In the genomic region with DNA sequence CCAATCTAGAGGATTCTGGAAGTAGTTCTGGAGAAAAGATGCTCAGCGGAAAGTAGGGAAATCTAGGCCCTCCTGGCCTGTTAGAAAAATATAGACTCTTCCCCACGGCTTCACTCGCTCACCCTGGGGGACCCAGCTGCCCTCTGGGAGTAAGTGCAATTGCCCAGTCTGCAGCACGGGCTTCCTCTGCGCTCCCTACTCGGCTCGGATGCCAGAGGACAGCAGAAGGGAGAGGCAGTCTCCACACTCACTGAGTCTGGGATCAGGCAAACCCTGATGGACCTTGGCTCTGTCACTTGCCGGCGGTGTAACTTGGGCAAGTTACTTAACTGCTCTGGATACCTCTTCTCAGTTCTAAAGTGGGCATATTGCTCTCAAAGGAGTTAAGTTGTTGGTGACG, we compare ENCODE assay signal across 13 cellular contexts. TPM values are rescaled to one million over a fixed set of nuclear protein-coding genes. Genes with fewer than 3 reads are reported as not detected.
DNase-seq lines count a peak whose midpoint lies in the region; ATAC-seq and TF ChIP-seq lines count a peak whose summit lies in the region.
"Had no signal": no experiment of that assay in that cellular context is flagged by ENCODE, and none has a peak within 500 bp of the region (broad histone marks: within the 10 kb centered on the region; RNA-seq: fewer than 3 reads in every experiment).

No MANE protein-coding gene starts in this region.

- no peak overlapping the region for H4K8ac ChIP-seq in neuronal stem cell (ENCODE audit: low read depth, low read length)

- TF ChIP-seq CTCF in CD8-positive, alpha-beta T cell (IDR thresholded peaks at IDR 0.05): no peak
- no peak for TF ChIP-seq CTCF in right atrium auricular region (IDR thresholded peaks at IDR 0.05)

- peaks cover 28% of the 10 kb centered on the region for H3K4me1 Mint-ChIP-seq in CD8-positive, alpha-beta T cell (ENCODE audit: low read depth)

- POLR2A ChIA-PET in CD8-positive, alpha-beta T cell (lab: Charles Lee): no interaction called here

- H4K91ac ChIP-seq in neuronal stem cell (ENCODE audit: low read depth, low read length, poor library complexity): no peak overlapping the region

- no peaks in the 10 kb centered on the region for H3K9me3 ChIP-seq in CD8-positive, alpha-beta T cell (ENCODE audit: low read length)
- H3K9me3 ChIP-seq in NT2/D1 (ENCODE audit: insufficient read depth, low read length): no peaks in the 10 kb centered on the region
- H3K9me3 ChIP-seq in right atrium auricular region: no peaks in the 10 kb centered on the region
- H3K9me3 ChIP-seq in neuronal stem cell (replicated peaks in 1 of 2; ENCODE audit: control insufficient read depth in 2 of 2, insufficient read depth in 1 of 2, low read depth in 1 of 2, low read length in 2 of 2): no peaks in the 10 kb centered on the region

- no peak overlapping the region for H3K4me3 ChIP-seq in CD8-positive, alpha-beta T cell (ENCODE audit: low read depth, low read length)
- H3K4me3 ChIP-seq in NT2/D1 (ENCODE audit: insufficient read length, low read depth) (peak overlapping the region; percentile 66), right atrium auricular region (peak overlapping the region; percentile 47 to 58), neuronal stem cell (ENCODE audit: low read length in 2 of 2) (peak overlapping the region in 1 of 2 donors; percentile 70)
- H3K4me3 ChIP-seq: K562 had no signal

- H3K4me3 Mint-ChIP-seq in CD8-positive, alpha-beta T cell: peak overlapping the region; percentile 15

- H3K9me3 Mint-ChIP-seq in CD8-positive, alpha-beta T cell: no peaks in the 10 kb centered on the region

- peak overlapping the region; percentile 97 for H3K4me2 ChIP-seq in neuronal stem cell (ENCODE audit: insufficient read depth, low read length, poor library complexity, severe bottlenecking)

- no peak overlapping the region for H2AFZ ChIP-seq in neuronal stem cell (ENCODE audit: low read length)

- no peaks in the 10 kb centered on the region for H3K36me3 Mint-ChIP-seq in CD8-positive, alpha-beta T cell

- no peak overlapping the region for H3K23ac ChIP-seq in neuronal stem cell (ENCODE audit: low read depth, low read length, poor library complexity)

- H3K9ac ChIP-seq in NT2/D1 (ENCODE audit: insufficient read length, low read depth): peak overlapping the region; percentile 68
- peak overlapping the region; percentile 32 for H3K9ac ChIP-seq in neuronal stem cell (ENCODE audit: low read depth, low read length, poor library complexity)

- WGBS in neuronal stem cell (ENCODE audit: extremely low coverage in 2 of 2, insufficient read length in 2 of 2, insufficient replicate concordance in 1 of 2), 2 donors: no CpG with 5 or more reads among the region's 10 CpGs

- H3K18ac ChIP-seq in neuronal stem cell (ENCODE audit: low read length): peak overlapping the region; percentile 12

- peaks cover 19% of the 10 kb centered on the region for H3K27me3 ChIP-seq in CD8-positive, alpha-beta T cell (ENCODE audit: insufficient read depth, low read length)
- H3K27me3 ChIP-seq in NT2/D1 (ENCODE audit: insufficient read depth, insufficient read length): peaks cover 64% of the 10 kb centered on the region
- peaks cover 4 to 6% of the 10 kb centered on the region in 2 donors for H3K27me3 ChIP-seq in right atrium auricular region
- peaks cover 9 to 74% (median 54%) of the 10 kb centered on the region in 3 experiments for H3K27me3 ChIP-seq in neuronal stem cell (ENCODE audit: control insufficient read depth in 3 of 3, insufficient read depth in 3 of 3, low read depth in 1 of 3, low read length in 3 of 3)

- CTCF ChIA-PET in CD8-positive, alpha-beta T cell (lab: Charles Lee): no interaction called here

- H3K36me3 ChIP-seq in CD8-positive, alpha-beta T cell (ENCODE audit: insufficient read depth, low read length): no peaks in the 10 kb centered on the region
- H3K36me3 ChIP-seq in NT2/D1 (ENCODE audit: insufficient read depth, insufficient read length, low read length): no peaks in the 10 kb centered on the region
- H3K36me3 ChIP-seq in right atrium auricular region: no peaks in the 10 kb centered on the region
- H3K36me3 ChIP-seq in neuronal stem cell (replicated peaks in 1 of 2; ENCODE audit: control insufficient read depth in 2 of 2, insufficient read depth in 2 of 2, low read length in 2 of 2): no peaks in the 10 kb centered on the region

- no peaks in the 10 kb centered on the region for H3K79me1 ChIP-seq in neuronal stem cell (ENCODE audit: low read depth, low read length)

- no peak overlapping the region for H2BK120ac ChIP-seq in neuronal stem cell (ENCODE audit: low read depth, low read length)

- H2BK12ac ChIP-seq in neuronal stem cell (ENCODE audit: low read length): no peak overlapping the region

- no peak for ATAC-seq in CD8-positive, alpha-beta T cell
- ATAC-seq in HG02763 (IDR thresholded peaks at IDR 0.05; ENCODE audit: unreplicated experiment): no peak
- ATAC-seq: activated CD4-positive, CD25-positive, alpha-beta regulatory T cell treated with anti-CD3 and anti-CD28 coated beads, Interleukin-2, amount 50 U/mL, for 24 hours; K562 had no signal

- no peak overlapping the region for H3K27ac Mint-ChIP-seq in CD8-positive, alpha-beta T cell

- no peak overlapping the region for H3K14ac ChIP-seq in neuronal stem cell (ENCODE audit: low read length)

- H3K4me1 ChIP-seq in CD8-positive, alpha-beta T cell (ENCODE audit: insufficient read depth, low read length): peaks cover 21% of the 10 kb centered on the region
- H3K4me1 ChIP-seq in NT2/D1 (ENCODE audit: insufficient read depth, insufficient read length): no peaks in the 10 kb centered on the region
- H3K4me1 ChIP-seq in right atrium auricular region: peaks cover 0 to 32% of the 10 kb centered on the region in 2 donors
- H3K4me1 ChIP-seq in neuronal stem cell (ENCODE audit: control insufficient read depth in 2 of 2, insufficient read depth in 1 of 2, low read depth in 1 of 2, low read length in 2 of 2): peaks cover 8 to 15% of the 10 kb centered on the region in 2 donors

- H2BK5ac ChIP-seq in neuronal stem cell (ENCODE audit: low read length): no peak overlapping the region

- no peak overlapping the region for H2AK5ac ChIP-seq in neuronal stem cell (ENCODE audit: low read depth, low read length)

- no peak overlapping the region for H2BK15ac ChIP-seq in neuronal stem cell (ENCODE audit: low read length)

- DNase-seq in CD8-positive, alpha-beta T cell: no peak
- no peak for DNase-seq in NT2/D1 (ENCODE audit: low read depth, low spot score)
- DNase-seq in right atrium auricular region (ENCODE audit: low spot score): no peak
- DNase-seq in neuronal stem cell (ENCODE audit: low spot score): no peak
- no peak for DNase-seq in activated T-cell treated with anti-CD3 and anti-CD28 coated beads, Interleukin-2, amount 50 U/mL, for 48 hours
- DNase-seq in GDM1 (lab: John Stamatoyannopoulos, UW): no peak
- DNase-seq in NCI-H1092 treated with DMSO at 0.1 percent for 48 hours (lab: John Stamatoyannopoulos, UW): no peak
- DNase-seq: activated naive CD4-positive, alpha-beta T cell treated with anti-CD3 and anti-CD28 coated beads, Interleukin-2, amount 50 U/mL, for 16 hours; COR-L47; SHP77 treated with DMSO at 0.1 percent for 48 hours had no signal

- H3K27ac ChIP-seq in CD8-positive, alpha-beta T cell (ENCODE audit: low read depth, low read length): no peak overlapping the region
- H3K27ac ChIP-seq in right atrium auricular region (peak overlapping the region in 1 of 2 donors; percentile 45), neuronal stem cell (replicated peaks; ENCODE audit: low read length) (no peak overlapping the region)

- intact Hi-C loops in CD8-positive, alpha-beta T cell (cut with DNase I, micrococcal nuclease): no loop called here

- H3K27me3 Mint-ChIP-seq in CD8-positive, alpha-beta T cell (ENCODE audit: low read depth): peaks cover 44% of the 10 kb centered on the region

- no peak overlapping the region for H3K4ac ChIP-seq in neuronal stem cell (ENCODE audit: low read length)

RNA-seq across cellular contexts. Expression of a gene that starts 2.1 kb away (rescaled TPM):
- total RNA-seq in CD8-positive, alpha-beta T cell: not detected
- total RNA-seq in right atrium auricular region: 10 to 100 TPM; 14.5 to 15.5 TPM
- 0.07 TPM for polyA plus RNA-seq in neuronal stem cell (2013, experiment 1 of 2)
- polyA plus RNA-seq in neuronal stem cell (2013, experiment 2 of 2): 0.12 TPM
- total RNA-seq: K562 had no signal
- polyA plus RNA-seq: K562 had no signal

Comparison
In these comparisons a context has a peak if more than half of its experiments do, and no peak if none do; other contexts are left out.
1. RNA of a gene that starts 2.1 kb away (total RNA-seq): 14.5 to 15.5 TPM in right atrium auricular region; not detected in CD8-positive, alpha-beta T cell; every median in the first group is over 10 times any median in the second.